8 cellular contexts compared by ENCODE assay signal in the genomic region with DNA sequence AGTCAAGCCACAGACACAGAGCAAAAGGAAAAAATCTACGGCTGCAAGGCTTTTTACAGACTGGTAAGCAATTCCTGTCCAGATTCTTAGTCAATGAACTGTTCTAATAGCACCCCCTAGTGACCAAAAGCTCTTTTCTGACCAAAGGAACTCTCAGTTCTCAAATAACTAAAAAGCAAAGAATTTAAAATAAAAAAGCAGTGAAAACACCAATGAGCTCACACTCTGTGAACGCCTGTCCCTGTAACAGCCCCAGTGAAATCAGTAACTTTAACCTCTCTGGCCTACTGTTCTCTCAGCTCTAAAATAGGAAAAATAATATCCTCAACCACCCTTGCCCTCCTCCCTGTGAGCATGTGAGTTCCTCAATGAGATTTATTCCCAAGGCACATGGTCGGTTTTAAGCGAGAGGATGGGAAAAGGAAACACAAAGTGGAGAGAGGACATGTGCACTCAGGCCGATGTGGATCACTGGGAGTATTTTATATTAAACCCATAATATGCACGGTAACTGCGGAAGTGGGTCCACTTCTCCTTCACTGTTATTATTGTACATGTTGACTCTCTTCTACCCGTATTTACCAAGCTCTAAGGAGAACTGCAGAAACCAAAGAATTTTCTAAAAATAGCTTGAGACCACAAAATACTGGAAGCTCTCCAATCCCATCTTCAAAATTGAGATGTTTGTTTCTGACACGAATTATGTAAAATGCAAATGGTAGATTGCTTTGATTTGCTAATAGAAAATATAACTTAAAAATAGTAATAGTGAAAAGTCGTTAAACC.
DNase-seq lines count a peak whose midpoint lies in the region; ATAC-seq and TF ChIP-seq lines count a peak whose summit lies in the region.

No MANE protein-coding gene starts in this region.

- no peaks in the 10 kb centered on the region for H3K4me1 Mint-ChIP-seq in activated CD8-positive, alpha-beta memory T cell treated with anti-CD3 and anti-CD28 coated beads, Interleukin-2, amount 10 ng/mL, durations not matched to agents 7 days and 5 days
- H3K4me1 Mint-ChIP-seq in GM23338: peaks cover 3% of the 10 kb centered on the region; the same call in 2 of the 3 replicates
- peaks cover 5 to 8% of the 10 kb centered on the region in 2 donors for H3K4me1 Mint-ChIP-seq in natural killer cell

- H2AFZ ChIP-seq in GM23338: no peak overlapping the region

- peaks cover 16% of the 10 kb centered on the region for H3K4me1 ChIP-seq in GM23338 (ENCODE audit: insufficient read depth)

- H3K36me3 Mint-ChIP-seq in activated CD8-positive, alpha-beta memory T cell treated with anti-CD3 and anti-CD28 coated beads, Interleukin-2, amount 10 ng/mL, durations not matched to agents 7 days and 5 days: peaks cover 11% of the 10 kb centered on the region
- H3K36me3 Mint-ChIP-seq in GM23338 (ENCODE audit: low read depth) (peaks cover 3% of the 10 kb centered on the region; the same call in 1 of the 3 replicates), natural killer cell (no peaks in the 10 kb centered on the region)

- H3K4me2 ChIP-seq in GM23338: no peak overlapping the region

- H3K9me2 ChIP-seq in GM23338 (ENCODE audit: insufficient read depth): no peaks in the 10 kb centered on the region

- H3K27me3 Mint-ChIP-seq in activated CD8-positive, alpha-beta memory T cell treated with anti-CD3 and anti-CD28 coated beads, Interleukin-2, amount 10 ng/mL, durations not matched to agents 7 days and 5 days: no peaks in the 10 kb centered on the region
- no peaks in the 10 kb centered on the region for H3K27me3 Mint-ChIP-seq in GM23338 (ENCODE audit: insufficient read depth, low read depth, poor library complexity)
- H3K27me3 Mint-ChIP-seq in natural killer cell (ENCODE audit: low read depth in 2 of 2): no peaks in the 10 kb centered on the region

- no peaks in the 10 kb centered on the region for H3K9me3 Mint-ChIP-seq in activated CD8-positive, alpha-beta memory T cell treated with anti-CD3 and anti-CD28 coated beads, Interleukin-2, amount 10 ng/mL, durations not matched to agents 7 days and 5 days (ENCODE audit: low read depth)
- H3K9me3 Mint-ChIP-seq in GM23338 (peaks cover 2% of the 10 kb centered on the region; the same call in 1 of the 3 replicates), natural killer cell (no peaks in the 10 kb centered on the region)

- H3K36me3 ChIP-seq in GM23338 (ENCODE audit: insufficient read depth): no peaks in the 10 kb centered on the region

- no peak overlapping the region for H3K27ac Mint-ChIP-seq in activated CD8-positive, alpha-beta memory T cell treated with anti-CD3 and anti-CD28 coated beads, Interleukin-2, amount 10 ng/mL, durations not matched to agents 7 days and 5 days
- no peak overlapping the region for H3K27ac Mint-ChIP-seq in GM23338
- H3K27ac Mint-ChIP-seq in natural killer cell: no peak overlapping the region

- no peaks in the 10 kb centered on the region for H4K20me1 ChIP-seq in GM23338 (replicated peaks; ENCODE audit: insufficient read depth)

- no peaks in the 10 kb centered on the region for H3K79me2 ChIP-seq in GM23338 (replicated peaks; ENCODE audit: insufficient read depth)

- CTCF ChIA-PET in activated CD8-positive, alpha-beta memory T cell treated with anti-CD3 and anti-CD28 coated beads, Interleukin-2, amount 10 ng/mL, durations not matched to agents 7 days and 5 days (lab: Charles Lee): interaction anchor here (0.7 to 3.7 kb wide), 26 partner anchors 9 to 1579 kb away, joined by 3 to 27 read pairs (median 4); no protein-coding TSS in a partner anchor

- ATAC-seq in activated CD8-positive, alpha-beta memory T cell treated with anti-CD3 and anti-CD28 coated beads, Interleukin-2, amount 10 ng/mL, durations not matched to agents 7 days and 5 days: peak; percentile 39
- peak; percentile 81 for ATAC-seq in GM23338
- ATAC-seq in natural killer cell: peak; percentile 73 to 82 (median 78)

- no peak overlapping the region for H3K4me3 Mint-ChIP-seq in activated CD8-positive, alpha-beta memory T cell treated with anti-CD3 and anti-CD28 coated beads, Interleukin-2, amount 10 ng/mL, durations not matched to agents 7 days and 5 days
- H3K4me3 Mint-ChIP-seq in GM23338: no peak overlapping the region
- no peak overlapping the region for H3K4me3 Mint-ChIP-seq in natural killer cell

- no peak overlapping the region for H3K27ac ChIP-seq in GM23338 (ENCODE audit: low read depth)

- DNase-seq in activated CD8-positive, alpha-beta memory T cell treated with anti-CD3 and anti-CD28 coated beads, Interleukin-2, amount 10 ng/mL, durations not matched to agents 7 days and 5 days: no peak
- DNase-seq in activated CD8-positive, alpha-beta memory T cell treated with anti-CD3 and anti-CD28 coated beads, Interleukin-2, amount 50 U/mL, for 4 hours: no peak
- peak; percentile 95 for DNase-seq in GM23338 (ENCODE audit: low spot score)
- DNase-seq in M059J (ENCODE audit: low read depth): peak; percentile 63
- DNase-seq in SIG-M5 (lab: John Stamatoyannopoulos, UW): peak; percentile 9
- DNase-seq in epidermal melanocyte (ENCODE audit: insufficient read length, low spot score): peak; percentile 33
- no peak for DNase-seq in natural killer cell
- DNase-seq in HuH-7.5 (ENCODE audit: low spot score): no peak

- intact Hi-C loops in natural killer cell (cut with micrococcal nuclease): loop anchor here (10.0 kb wide), 1 partner anchor 134 kb away; no protein-coding TSS in a partner anchor

- H3F3A ChIP-seq in GM23338 (replicated peaks; ENCODE audit: low read depth): no peaks in the 10 kb centered on the region

- no peaks in the 10 kb centered on the region for H3K27me3 ChIP-seq in GM23338 (ENCODE audit: insufficient read depth)

- TF ChIP-seq CTCF in GM23338 (conservative IDR thresholded peaks at IDR 0.05; ENCODE audit: low read depth in 2 of 2) (peak; percentile 67 to 90), natural killer cell (IDR thresholded peaks at IDR 0.05) (peak; percentile 65)

- H3K4me3 ChIP-seq in GM23338: no peak overlapping the region

TF ChIP-seq in GM23338, 12 proteins besides CTCF, POLR2A, EP300 and RAD21 (continues in another document):
- TF ChIP-seq ZNF331 (CRISPR knock-in tag; IDR thresholded peaks at IDR 0.05; ENCODE audit: low read depth) (no peak), ZNF462 (CRISPR knock-in tag; IDR thresholded peaks at IDR 0.05) (no peak)

Comparison
In these comparisons a context has a peak if more than half of its experiments do, and no peak if none do; other contexts are left out.
1. DNase-seq: peak in GM23338 (single experiment), M059J (single experiment), SIG-M5 (single experiment) and epidermal melanocyte (single experiment); none in activated CD8-positive, alpha-beta memory T cell treated with anti-CD3 and anti-CD28 coated beads, Interleukin-2, amount 10 ng/mL, durations not matched to agents 7 days and 5 days (single experiment), activated CD8-positive, alpha-beta memory T cell treated with anti-CD3 and anti-CD28 coated beads, Interleukin-2, amount 50 U/mL, for 4 hours (single experiment), natural killer cell (single experiment) and HuH-7.5 (single experiment).
2. Peak in every context shown above with its lines, with median percentiles within 50 percentile points of each other: ATAC-seq.